ENCODE assay signal across 14 cellular contexts in genomic region chr7:101772508-101773306, GRCh38.
"Had no signal": no experiment of that assay in that cellular context is flagged by ENCODE, and none has a peak within 500 bp of the region (broad histone marks: within the 10 kb centered on the region; RNA-seq: fewer than 3 reads in every experiment).

No MANE protein-coding gene starts in this region.

- H3K27ac ChIP-seq: brain microvascular endothelial cell had no signal

- DNase-seq: activated CD4-positive, alpha-beta memory T cell treated with anti-CD3 and anti-CD28 coated beads, Interleukin-2, amount 10 ng/mL, durations not matched to agents 7 days and 5 days; activated CD4-positive, alpha-beta T cell treated with anti-CD3 and anti-CD28 coated beads for 4 hours; activated CD8-positive, alpha-beta memory T cell treated with anti-CD3 and anti-CD28 coated beads, Interleukin-2, amount 50 U/mL, for 4 hours; activated naive CD8-positive, alpha-beta T cell treated with anti-CD3 and anti-CD28 coated beads for 36 hours; activated T-cell treated with anti-CD3 and anti-CD28 coated beads, Interleukin-2, amount 50 U/mL, for 72 hours; brain microvascular endothelial cell; effector memory CD8-positive, alpha-beta T cell; head of caudate nucleus; kidney glomerular epithelial cell; mesenchymal stem cell; natural killer cell; stimulated activated CD4-positive, alpha-beta T cell treated with anti-CD3 and anti-CD28 coated beads, Interleukin-12 subunit alpha, Interleukin-12 subunit beta, amount 100 ng/mL, for 4 hours; stimulated activated CD4-positive, alpha-beta T cell treated with anti-CD3 and anti-CD28 coated beads, Interleukin-2, amount 100 ng/mL, for 24 hours had no signal

- H3K36me3 ChIP-seq: brain microvascular endothelial cell had no signal

- H3K4me1 Mint-ChIP-seq: activated CD4-positive, alpha-beta memory T cell treated with anti-CD3 and anti-CD28 coated beads, Interleukin-2, amount 10 ng/mL, durations not matched to agents 7 days and 5 days; activated naive CD8-positive, alpha-beta T cell treated with anti-CD3 and anti-CD28 coated beads for 36 hours; natural killer cell had no signal

- ATAC-seq: activated T-cell treated with anti-CD3 and anti-CD28 coated beads, Interleukin-2, amount 50 U/mL, for 72 hours; effector memory CD8-positive, alpha-beta T cell; natural killer cell had no signal

- H3K9me3 Mint-ChIP-seq: activated CD4-positive, alpha-beta memory T cell treated with anti-CD3 and anti-CD28 coated beads, Interleukin-2, amount 10 ng/mL, durations not matched to agents 7 days and 5 days; activated naive CD8-positive, alpha-beta T cell treated with anti-CD3 and anti-CD28 coated beads for 36 hours; activated T-cell treated with anti-CD3 and anti-CD28 coated beads, Interleukin-2, amount 50 U/mL, for 72 hours; dendritic cell treated with granulocyte-macrophage colony-stimulating factor and Interleukin-4, amounts not matched to agents 40 ng/mL and 50 ng/mL, for 4 days; effector memory CD8-positive, alpha-beta T cell; natural killer cell had no signal

- H3K36me3 Mint-ChIP-seq: activated naive CD8-positive, alpha-beta T cell treated with anti-CD3 and anti-CD28 coated beads for 36 hours; natural killer cell had no signal

- H3K27me3 Mint-ChIP-seq: activated naive CD8-positive, alpha-beta T cell treated with anti-CD3 and anti-CD28 coated beads for 36 hours had no signal

- H3K4me3 Mint-ChIP-seq: activated CD4-positive, alpha-beta memory T cell treated with anti-CD3 and anti-CD28 coated beads, Interleukin-2, amount 10 ng/mL, durations not matched to agents 7 days and 5 days; activated naive CD8-positive, alpha-beta T cell treated with anti-CD3 and anti-CD28 coated beads for 36 hours; activated T-cell treated with anti-CD3 and anti-CD28 coated beads, Interleukin-2, amount 50 U/mL, for 72 hours; dendritic cell treated with granulocyte-macrophage colony-stimulating factor and Interleukin-4, amounts not matched to agents 40 ng/mL and 50 ng/mL, for 4 days; effector memory CD8-positive, alpha-beta T cell; natural killer cell had no signal

- H3K27ac Mint-ChIP-seq: activated CD4-positive, alpha-beta memory T cell treated with anti-CD3 and anti-CD28 coated beads, Interleukin-2, amount 10 ng/mL, durations not matched to agents 7 days and 5 days; activated naive CD8-positive, alpha-beta T cell treated with anti-CD3 and anti-CD28 coated beads for 36 hours; activated T-cell treated with anti-CD3 and anti-CD28 coated beads, Interleukin-2, amount 50 U/mL, for 72 hours; dendritic cell treated with granulocyte-macrophage colony-stimulating factor and Interleukin-4, amounts not matched to agents 40 ng/mL and 50 ng/mL, for 4 days; effector memory CD8-positive, alpha-beta T cell; natural killer cell had no signal

- H3K27me3 ChIP-seq: brain microvascular endothelial cell had no signal
